ENCODE assay signal across 8 cellular contexts in the genomic region with DNA sequence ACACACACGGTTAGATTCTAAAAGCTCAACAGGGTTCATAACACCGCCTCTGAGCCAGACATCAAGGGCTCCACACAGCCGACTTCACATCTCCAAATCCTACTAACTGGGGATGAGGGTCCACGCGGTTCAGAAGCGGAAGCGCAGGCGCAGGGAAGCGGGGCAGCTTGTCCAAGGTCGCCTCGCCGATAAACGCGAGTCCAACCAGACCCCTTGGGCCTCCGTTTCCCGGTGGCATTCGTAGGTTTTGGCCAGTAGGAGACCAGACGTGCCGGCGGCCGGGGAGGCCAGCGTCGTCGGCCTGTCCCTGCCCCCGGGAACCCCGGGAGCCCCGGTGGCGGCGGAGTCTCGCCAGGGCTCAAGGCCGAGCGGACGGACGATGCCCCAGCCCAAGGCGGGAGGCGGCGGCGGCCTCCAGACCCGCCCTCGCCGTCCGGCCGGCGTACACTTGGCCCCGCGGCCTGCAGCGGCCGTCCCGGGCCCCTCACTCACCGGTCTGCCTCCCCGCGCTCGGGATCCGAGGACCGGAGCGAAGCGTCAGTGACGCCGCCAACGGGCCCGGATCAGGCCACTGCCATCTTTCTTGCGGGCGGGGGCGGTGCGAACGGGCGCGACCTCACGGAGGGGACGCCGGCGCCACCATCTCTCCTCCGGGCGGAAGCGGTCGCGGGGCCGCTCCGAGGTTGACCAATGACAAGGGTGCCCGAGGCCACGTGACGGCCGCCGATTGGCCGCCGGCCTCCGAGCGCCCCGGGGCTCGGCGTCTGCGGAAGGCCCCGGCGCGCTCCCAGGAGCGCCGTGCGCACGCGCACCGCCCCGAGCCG. TPM values are rescaled to one million over a fixed set of nuclear protein-coding genes. Genes with fewer than 3 reads are reported as not detected.
DNase-seq lines count a peak whose midpoint lies in the region; ATAC-seq and TF ChIP-seq lines count a peak whose summit lies in the region.

A gene with protein sequence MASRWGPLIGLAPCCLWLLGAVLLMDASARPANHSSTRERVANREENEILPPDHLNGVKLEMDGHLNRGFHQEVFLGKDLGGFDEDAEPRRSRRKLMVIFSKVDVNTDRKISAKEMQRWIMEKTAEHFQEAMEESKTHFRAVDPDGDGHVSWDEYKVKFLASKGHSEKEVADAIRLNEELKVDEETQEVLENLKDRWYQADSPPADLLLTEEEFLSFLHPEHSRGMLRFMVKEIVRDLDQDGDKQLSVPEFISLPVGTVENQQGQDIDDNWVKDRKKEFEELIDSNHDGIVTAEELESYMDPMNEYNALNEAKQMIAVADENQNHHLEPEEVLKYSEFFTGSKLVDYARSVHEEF (minus strand): TSS at position 602 of the 824 bp plus-strand sequence. CDS start 3,229 bp downstream, outside the sequence.

- peak within 1 kb of the TSS; percentile 80 for H3K27ac ChIP-seq in smooth muscle cell (ENCODE audit: low read depth)

- H3K4me3 ChIP-seq in AG09309 (ENCODE audit: control insufficient read depth, low read depth, low read length) (peak within 1 kb of the TSS; percentile 93), cardiac fibroblast (replicated peaks in 1 of 2; ENCODE audit: low read depth in 2 of 2, low read length in 2 of 2) (peak within 1 kb of the TSS; percentile 75 to 89), smooth muscle cell (peak within 1 kb of the TSS; percentile 99)

- no peak for TF ChIP-seq CTCF in AG09309 (IDR thresholded peaks at IDR 0.05; ENCODE audit: control insufficient read depth, insufficient read depth, low read depth, low read length, missing control alignments)
- TF ChIP-seq CTCF in activated B cell treated with CpG ODN at 0.5 μM for 24 hours (IDR thresholded peaks at IDR 0.05) = no peak
- no peak for TF ChIP-seq CTCF in cardiac fibroblast (IDR thresholded peaks at IDR 0.05; ENCODE audit: low read depth, low read length)
- no peak for TF ChIP-seq CTCF in smooth muscle cell (IDR thresholded peaks at IDR 0.05; ENCODE audit: borderline replicate concordance, insufficient read depth, poor library complexity, severe bottlenecking)

- H3K4me3 Mint-ChIP-seq in activated B cell treated with CpG ODN at 0.5 μM for 24 hours = peak within 1 kb of the TSS; percentile 92

- H3K9me3 Mint-ChIP-seq in activated B cell treated with CpG ODN at 0.5 μM for 24 hours = no peaks in the 10 kb centered on the region

- peak; percentile 76 for DNase-seq in AG09309 (ENCODE audit: low read depth)
- peak; percentile 97 for DNase-seq in NCI-H345 (lab: John Stamatoyannopoulos, UW)
- peak; percentile 91 for DNase-seq in activated B cell treated with CpG ODN at 0.5 μM for 24 hours
- DNase-seq in cardiac fibroblast (ENCODE audit: low read depth in 2 of 2) = peak; percentile 96 to 98
- DNase-seq in iPS-NIHi7 (ENCODE audit: extremely low spot score) = peak; percentile 100
- peak; percentile 79 for DNase-seq in smooth muscle cell (lab: John Stamatoyannopoulos, UW; ENCODE audit: unreplicated experiment)

- H3K4me1 Mint-ChIP-seq in activated B cell treated with CpG ODN at 0.5 μM for 24 hours = peaks cover 35% of the 10 kb centered on the region

- no peaks in the 10 kb centered on the region for H3K9me3 ChIP-seq in smooth muscle cell (replicated peaks; ENCODE audit: low read depth)

- H3K79me2 ChIP-seq in smooth muscle cell (ENCODE audit: low read depth) = peaks cover 55% of the 10 kb centered on the region

- CTCF ChIA-PET in activated B cell treated with CpG ODN at 0.5 μM for 24 hours (lab: Charles Lee) = interaction anchor here (0.6 to 1.9 kb wide), 3 partner anchors 109 to 167 kb away, joined by 3 to 6 read pairs (median 3); no protein-coding TSS in a partner anchor

- peak; percentile 92 for ATAC-seq in GM19025 (IDR thresholded peaks at IDR 0.05; ENCODE audit: low read depth, unreplicated experiment)
- ATAC-seq in HG03280 (IDR thresholded peaks at IDR 0.05; ENCODE audit: unreplicated experiment) = peak; percentile 91
- ATAC-seq in activated B cell treated with CpG ODN at 0.5 μM for 24 hours (ENCODE audit: low read depth) = peak; percentile 94

- H3K4me2 ChIP-seq in smooth muscle cell = peak within 1 kb of the TSS; percentile 87

- H3K36me3 ChIP-seq in smooth muscle cell (ENCODE audit: low read depth) = no peaks in the 10 kb centered on the region

- H3K27me3 ChIP-seq in smooth muscle cell (ENCODE audit: low read depth) = no peaks in the 10 kb centered on the region

- intact Hi-C loops in activated B cell treated with CpG ODN at 0.5 μM for 24 hours (cut with micrococcal nuclease) = loop anchor here (1.0 to 5.0 kb wide), 4 partner anchors 23 to 115 kb away; a partner anchor contains a TSS

- peak within 1 kb of the TSS; percentile 51 for H2AFZ ChIP-seq in smooth muscle cell (ENCODE audit: low read depth)

- peak within 1 kb of the TSS; percentile 95 for H3K9ac ChIP-seq in smooth muscle cell (ENCODE audit: low read depth)

- POLR2A ChIA-PET in activated B cell treated with CpG ODN at 0.5 μM for 24 hours (lab: Charles Lee) = interaction anchor here (0.6 to 2.2 kb wide), 12 partner anchors 9 to 116 kb away, joined by 3 to 16 read pairs (median 6); a partner anchor contains a TSS

- H3F3A ChIP-seq in smooth muscle cell (ENCODE audit: low read depth) = no peaks in the 10 kb centered on the region

- no peaks in the 10 kb centered on the region for H3K27me3 Mint-ChIP-seq in activated B cell treated with CpG ODN at 0.5 μM for 24 hours

- H3K27ac Mint-ChIP-seq in activated B cell treated with CpG ODN at 0.5 μM for 24 hours = peak within 1 kb of the TSS; percentile 83

- H4K20me1 ChIP-seq in smooth muscle cell (ENCODE audit: low read depth) = peaks cover 37% of the 10 kb centered on the region

- H3K36me3 Mint-ChIP-seq in activated B cell treated with CpG ODN at 0.5 μM for 24 hours (ENCODE audit: low read depth) = peaks cover 41% of the 10 kb centered on the region

- WGBS in smooth muscle cell (ENCODE audit: low lambda C conversion rate) = under 1% methylated on average over 91 of the region's 103 CpGs

- peaks cover 7% of the 10 kb centered on the region for H3K4me1 ChIP-seq in smooth muscle cell (ENCODE audit: low read depth)

RNA-seq across cellular contexts. Expression of the gene that starts here (rescaled TPM):
- 94.4 and 97.9 TPM in 2 replicates for total RNA-seq in activated B cell treated with CpG ODN at 0.5 μM for 24 hours
- total RNA-seq in smooth muscle cell = 75.0 and 94.9 TPM in 2 replicates
- polyA plus RNA-seq in smooth muscle cell = 263 TPM in 2 replicates

Comparison
In these comparisons a context has a peak if more than half of its experiments do, and no peak if none do; other contexts are left out.
1. Peak in every context shown above with its lines: DNase-seq, ATAC-seq, H3K4me3 ChIP-seq and H3K27ac ChIP-seq.